8 cellular contexts compared by ENCODE assay signal in genomic region chrX:8971116-8971515, GRCh38.
DNase-seq lines count a peak whose midpoint lies in the region; ATAC-seq and TF ChIP-seq lines count a peak whose summit lies in the region.

No MANE protein-coding gene starts in this region.

- H3K79me2 ChIP-seq in DND-41 (ENCODE audit: insufficient read depth, low read length), result no peaks in the 10 kb centered on the region

- no peak overlapping the region for H3K27ac Mint-ChIP-seq in HFFc6

- peak; percentile 78 for ATAC-seq in DND-41 (ENCODE audit: insufficient read depth, low read depth)
- ATAC-seq in stimulated activated naive CD8-positive, alpha-beta T cell treated with anti-CD3 and anti-CD28 coated beads, Interleukin-15, Interleukin-2, amounts not matched to agents 100 U/mL and 50 U/mL, for 24 hours, result peak; percentile 55

- H3K4me1 ChIP-seq in DND-41 (ENCODE audit: insufficient read depth, low read length) (no peaks in the 10 kb centered on the region), vagina (no peaks in the 10 kb centered on the region)
- H3K4me1 ChIP-seq in effector memory CD4-positive, alpha-beta T cell (ENCODE audit: control insufficient read depth, insufficient read depth, low read length, poor library complexity, severe bottlenecking), result no peaks in the 10 kb centered on the region

- H3K36me3 Mint-ChIP-seq in HFFc6 (ENCODE audit: low read depth), result no peaks in the 10 kb centered on the region

- H3K27me3 ChIP-seq in DND-41 (ENCODE audit: insufficient read depth, low read length, poor library complexity) (no peaks in the 10 kb centered on the region), vagina (no peaks in the 10 kb centered on the region)
- no peaks in the 10 kb centered on the region for H3K27me3 ChIP-seq in effector memory CD4-positive, alpha-beta T cell (replicated peaks; ENCODE audit: control insufficient read depth, insufficient read depth, low read length, poor library complexity, severe bottlenecking)

- peaks cover 12% of the 10 kb centered on the region for H3K4me1 Mint-ChIP-seq in HFFc6 (ENCODE audit: low read depth)

- intact Hi-C loops in vagina (cut with DNase I), result no loop called here

- H3K9me3 ChIP-seq in DND-41 (ENCODE audit: insufficient read depth, low read length, severe bottlenecking), result no peaks in the 10 kb centered on the region
- H3K9me3 ChIP-seq in vagina, result no peaks in the 10 kb centered on the region
- no peaks in the 10 kb centered on the region for H3K9me3 ChIP-seq in effector memory CD4-positive, alpha-beta T cell (ENCODE audit: control insufficient read depth, low read length)

- no peak overlapping the region for H2AFZ ChIP-seq in DND-41 (ENCODE audit: low read depth, low read length)

- peak; percentile 45 for TF ChIP-seq CTCF in DND-41 (IDR thresholded peaks at IDR 0.05; ENCODE audit: borderline replicate concordance, extremely low read depth, low read length, poor library complexity, severe bottlenecking)
- TF ChIP-seq CTCF in HFFc6 (IDR thresholded peaks at IDR 0.05), result peak; percentile 75
- TF ChIP-seq CTCF in fibroblast of villous mesenchyme (IDR thresholded peaks at IDR 0.05; ENCODE audit: insufficient read depth, low read depth, low read length), result peak; percentile 49
- peak in 1 of 3 experiments; percentile 29 for TF ChIP-seq CTCF in vagina (IDR thresholded peaks at IDR 0.05)

- no peaks in the 10 kb centered on the region for H3K36me3 ChIP-seq in DND-41 (ENCODE audit: insufficient read depth, low read length)
- no peaks in the 10 kb centered on the region for H3K36me3 ChIP-seq in vagina
- no peaks in the 10 kb centered on the region for H3K36me3 ChIP-seq in effector memory CD4-positive, alpha-beta T cell (ENCODE audit: control insufficient read depth, insufficient read depth, low read length)

- no peak overlapping the region for H3K4me3 ChIP-seq in DND-41 (ENCODE audit: low read depth in 1 of 2, low read length in 2 of 2)
- no peak overlapping the region for H3K4me3 ChIP-seq in fibroblast of villous mesenchyme (ENCODE audit: low read depth, low read length)
- H3K4me3 ChIP-seq in vagina, result no peak overlapping the region
- no peak overlapping the region for H3K4me3 ChIP-seq in effector memory CD4-positive, alpha-beta T cell (ENCODE audit: insufficient read depth, low read depth, low read length, poor library complexity, severe bottlenecking)

- no peaks in the 10 kb centered on the region for H3K9me3 Mint-ChIP-seq in HFFc6

- no peak overlapping the region for H3K4me3 Mint-ChIP-seq in HFFc6

- H3K27me3 Mint-ChIP-seq in HFFc6 (ENCODE audit: insufficient read depth), result peaks cover 1% of the 10 kb centered on the region

- no peak overlapping the region for H3K4me2 ChIP-seq in DND-41 (ENCODE audit: insufficient read depth, low read length)

- H3K27ac ChIP-seq in DND-41 (ENCODE audit: low read length) (no peak overlapping the region), vagina (no peak overlapping the region)
- H3K27ac ChIP-seq in effector memory CD4-positive, alpha-beta T cell (ENCODE audit: insufficient read depth, low read length, poor library complexity, severe bottlenecking), result no peak overlapping the region

- TF ChIP-seq POLR2A in vagina (IDR thresholded peaks at IDR 0.05), result no peak

- no peaks in the 10 kb centered on the region for H4K20me1 ChIP-seq in DND-41 (ENCODE audit: insufficient read depth, low read length)

- no peak overlapping the region for H3K9ac ChIP-seq in DND-41 (ENCODE audit: low read depth, low read length)

- no peak for DNase-seq in DND-41
- DNase-seq in HFFc6, result peak; percentile 66
- DNase-seq in SHP77 treated with DMSO at 0.1 percent for 48 hours (lab: John Stamatoyannopoulos, UW), result peak; percentile 2
- peak; percentile 67 for DNase-seq in fibroblast of villous mesenchyme (ENCODE audit: low read depth)
- no peak for DNase-seq in stimulated activated naive CD8-positive, alpha-beta T cell treated with anti-CD3 and anti-CD28 coated beads, Interleukin-15, Interleukin-2, amounts not matched to agents 100 U/mL and 50 U/mL, for 24 hours
- DNase-seq in vagina (ENCODE audit: extremely low spot score in 2 of 2), result no peak
- DNase-seq in effector memory CD4-positive, alpha-beta T cell, result no peak
- DNase-seq in activated CD8-positive, alpha-beta memory T cell treated with anti-CD3 and anti-CD28 coated beads, Interleukin-2, amount 50 U/mL, for 4 hours, result no peak

Comparison
In these comparisons a context has a peak if more than half of its experiments do, and no peak if none do; other contexts are left out.
1. DNase-seq: peak in HFFc6 (single experiment), SHP77 treated with DMSO at 0.1 percent for 48 hours (single experiment) and fibroblast of villous mesenchyme (single experiment); none in DND-41 (single experiment), stimulated activated naive CD8-positive, alpha-beta T cell treated with anti-CD3 and anti-CD28 coated beads, Interleukin-15, Interleukin-2, amounts not matched to agents 100 U/mL and 50 U/mL, for 24 hours (single experiment), vagina (0 of 2), effector memory CD4-positive, alpha-beta T cell (0 of 3) and activated CD8-positive, alpha-beta memory T cell treated with anti-CD3 and anti-CD28 coated beads, Interleukin-2, amount 50 U/mL, for 4 hours (single experiment).